ENCODE assay signal across 15 cellular contexts in genomic region chr5:980941-981340, GRCh38. TPM values are rescaled to one million over a fixed set of nuclear protein-coding genes. Genes with fewer than 3 reads are reported as not detected.
A peak's percentile ranks its signal among the peaks of the same experiment; 100 is the strongest.
DNase-seq lines count a peak whose midpoint lies in the region; TF ChIP-seq lines count a peak whose summit lies in the region.
"Had no signal": no experiment of that assay in that cellular context is flagged by ENCODE, and none has a peak within 500 bp of the region (broad histone marks: within the 10 kb centered on the region; RNA-seq: fewer than 3 reads in every experiment).

No MANE protein-coding gene starts in this region.

- H3K36me3 ChIP-seq in transverse colon, result no peaks in the 10 kb centered on the region

- DNase-seq in T-helper 2 cell treated with Interferon-gamma antibody and Interleukin-4, amounts not matched to agents 5 μg/mL and 100 μg/mL, for 36 hours (ENCODE audit: low spot score), result no peak
- DNase-seq in T-helper 2 cell, result no peak
- DNase-seq in SW480 (ENCODE audit: low spot score), result peak; percentile 100
- DNase-seq in iPS-NIHi11 (ENCODE audit: low spot score), result peak; percentile 31
- DNase-seq in transverse colon, result no peak
- DNase-seq in T-helper 9 cell, result no peak
- DNase-seq in central memory CD4-positive, alpha-beta T cell, result no peak
- DNase-seq in stimulated activated CD4-positive, alpha-beta T cell treated with anti-CD3 and anti-CD28 coated beads, Interleukin-4, amount 100 ng/mL, for 4 hours, result no peak
- DNase-seq: activated CD8-positive, alpha-beta memory T cell treated with anti-CD3 and anti-CD28 coated beads, Interleukin-2, amount 50 U/mL, for 4 hours; cerebellar nuclear complex; COR-L47; naive thymus-derived CD4-positive, alpha-beta T cell; NCI-H226 had no signal

- H3K27me3 ChIP-seq in transverse colon, result no peaks in the 10 kb centered on the region

- TF ChIP-seq POLR2A in transverse colon (IDR thresholded peaks at IDR 0.05), result no peak

- peaks cover 13% of the 10 kb centered on the region for H3K27me3 Mint-ChIP-seq in T-helper 2 cell treated with Interferon-gamma antibody and Interleukin-4, amounts not matched to agents 5 μg/mL and 100 μg/mL, for 36 hours (ENCODE audit: low read depth)

- H3K27ac ChIP-seq in transverse colon, result peak overlapping the region in 3 of 4 donors; percentile 10 to 60 (median 34)

- in situ Hi-C loops in transverse colon (cut with MboI; ENCODE audit: low pct_ligation_motif_present in 1 of 4, low pct_unique_long_range_greater_than_20kb in 1 of 4, low sequenced_read_pairs in 3 of 4), result no loop called here

- intact Hi-C loops in transverse colon (cut with DNase I; ENCODE audit: low total_unique reads), result no loop called here

- peak overlapping the region; percentile 15 for H3K4me3 Mint-ChIP-seq in T-helper 2 cell treated with Interferon-gamma antibody and Interleukin-4, amounts not matched to agents 5 μg/mL and 100 μg/mL, for 36 hours
- H3K4me3 Mint-ChIP-seq: activated naive CD4-positive, alpha-beta T cell treated with anti-CD3 and anti-CD28 coated beads, Interleukin-2, amount 50 U/mL, for 24 hours; naive thymus-derived CD4-positive, alpha-beta T cell; WTC11 had no signal

- H3K27ac Mint-ChIP-seq in T-helper 2 cell treated with Interferon-gamma antibody and Interleukin-4, amounts not matched to agents 5 μg/mL and 100 μg/mL, for 36 hours, result peak overlapping the region; percentile 63
- H3K27ac Mint-ChIP-seq: activated naive CD4-positive, alpha-beta T cell treated with anti-CD3 and anti-CD28 coated beads, Interleukin-2, amount 50 U/mL, for 24 hours; WTC11 had no signal

- no peaks in the 10 kb centered on the region for H3K9me3 ChIP-seq in transverse colon

- WGBS in transverse colon (ENCODE audit: low coverage in 1 of 2), 2 donors, result 32% methylated on average over 5 of the region's 5 CpGs

- TF ChIP-seq EP300 in transverse colon (IDR thresholded peaks at IDR 0.05; ENCODE audit: low read depth), result no peak

- peaks cover 0 to 9% (median 6%) of the 10 kb centered on the region in 4 donors for H3K4me1 ChIP-seq in transverse colon

- H3K9me3 Mint-ChIP-seq in T-helper 2 cell treated with Interferon-gamma antibody and Interleukin-4, amounts not matched to agents 5 μg/mL and 100 μg/mL, for 36 hours, result peaks cover 9% of the 10 kb centered on the region

- H3K4me3 ChIP-seq in transverse colon, result no peak overlapping the region

- no peak for TF ChIP-seq CTCF in transverse colon (IDR thresholded peaks at IDR 0.05)

- peaks cover 44% of the 10 kb centered on the region for H3K4me1 Mint-ChIP-seq in T-helper 2 cell treated with Interferon-gamma antibody and Interleukin-4, amounts not matched to agents 5 μg/mL and 100 μg/mL, for 36 hours (ENCODE audit: low read depth)
- H3K4me1 Mint-ChIP-seq: WTC11 had no signal

- H3K36me3 Mint-ChIP-seq in T-helper 2 cell treated with Interferon-gamma antibody and Interleukin-4, amounts not matched to agents 5 μg/mL and 100 μg/mL, for 36 hours (ENCODE audit: low read depth), result peaks cover 21% of the 10 kb centered on the region
- H3K36me3 Mint-ChIP-seq: WTC11 had no signal

RNA-seq across cellular contexts. Expression of gene NKD2, which starts 27.7 kb away (rescaled TPM):
- under 1 TPM in 2 of 4 donors, not detected in 2; 0.41 to 0.80 TPM for total RNA-seq in transverse colon

Comparison
In these comparisons a context has a peak if more than half of its experiments do, and no peak if none do; other contexts are left out.
1. DNase-seq: peak in SW480 (single experiment) and iPS-NIHi11 (single experiment); none in T-helper 2 cell treated with Interferon-gamma antibody and Interleukin-4, amounts not matched to agents 5 μg/mL and 100 μg/mL, for 36 hours (single experiment), T-helper 2 cell (0 of 5), transverse colon (single experiment), T-helper 9 cell (single experiment), central memory CD4-positive, alpha-beta T cell (single experiment) and stimulated activated CD4-positive, alpha-beta T cell treated with anti-CD3 and anti-CD28 coated beads, Interleukin-4, amount 100 ng/mL, for 4 hours (0 of 2).